25 cellular contexts compared by ENCODE assay signal in the genomic region with DNA sequence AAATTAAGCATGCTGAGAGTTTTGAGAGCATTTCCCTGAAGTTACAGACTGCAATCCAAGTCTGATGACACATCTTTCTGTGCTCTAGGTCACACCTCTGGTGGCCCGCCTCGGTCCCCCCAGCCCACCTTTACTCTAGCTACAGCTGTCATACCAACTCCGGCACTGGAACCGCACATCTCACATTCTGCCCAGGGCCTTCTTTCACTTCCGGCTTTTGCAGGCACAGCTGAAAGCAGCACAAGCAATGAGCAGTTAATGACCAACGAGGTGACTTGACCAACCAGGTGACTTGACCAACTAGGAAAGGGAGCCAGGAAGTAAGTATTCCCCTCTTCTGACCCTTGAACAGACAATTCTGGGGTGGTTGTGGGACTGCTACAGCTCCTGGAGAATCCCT.
"Had no signal": no experiment of that assay in that cellular context is flagged by ENCODE, and none has a peak within 500 bp of the region (broad histone marks: within the 10 kb centered on the region; RNA-seq: fewer than 3 reads in every experiment).

No MANE protein-coding gene starts in this region.

- H3K4me3 ChIP-seq: ascending aorta, SK-N-MC had no signal

- DNase-seq: activated CD4-positive, alpha-beta memory T cell treated with anti-CD3 and anti-CD28 coated beads for 36 hours; activated CD4-positive, alpha-beta T cell treated with anti-CD3 and anti-CD28 coated beads, Interleukin-2, amount 10 ng/mL, durations not matched to agents 7 days and 5 days; activated CD4-positive, CD25-positive, alpha-beta regulatory T cell; activated CD8-positive, alpha-beta memory T cell treated with anti-CD3 and anti-CD28 coated beads for 24 hours; activated effector memory CD4-positive, alpha-beta T cell treated with anti-CD3 and anti-CD28 coated beads, Interleukin-2, amount 50 U/mL, for 16 hours; activated naive CD4-positive, alpha-beta T cell treated with Interleukin-2 at 50 U/mL for 16 hours; activated naive CD8-positive, alpha-beta T cell treated with anti-CD3 and anti-CD28 coated beads, Interleukin-2, amount 50 U/mL, for 24 hours; activated T-cell treated with anti-CD3 and anti-CD28 coated beads, Interleukin-2, amount 50 U/mL, for 4 hours; amniotic stem cell; Kasumi-1; KBM-7; NCI-H1105 treated with DMSO at 0.1 percent for 48 hours; NCI-H146; NCI-H187 treated with DMSO at 0.1 percent for 48 hours; NCI-H2081 treated with DMSO at 0.1 percent for 48 hours; NCI-H446; NCI-H748 treated with DMSO at 0.1 percent for 48 hours; NK-92 treated with Interleukin-12 subunit alpha and Interleukin-12 subunit beta, amount 100 ng/mL, for 24 hours; T-cell; T-helper 2 cell; T1000 had no signal

- ATAC-seq: activated naive CD4-positive, alpha-beta T cell treated with anti-CD3 and anti-CD28 coated beads, Interleukin-2, amount 50 U/mL, for 72 hours; activated naive CD8-positive, alpha-beta T cell treated with anti-CD3 and anti-CD28 coated beads, Interleukin-2, amount 50 U/mL, for 24 hours; activated T-cell treated with anti-CD3 and anti-CD28 coated beads, Interleukin-2, amount 50 U/mL, for 4 hours; T-cell had no signal

- H3K27me3 ChIP-seq: ascending aorta had no signal

- H3K4me1 ChIP-seq: ascending aorta had no signal

- H3K27ac ChIP-seq: ascending aorta, SK-N-MC, VCaP had no signal

- H3K36me3 ChIP-seq: ascending aorta had no signal
